5 cellular contexts compared by ENCODE assay signal in genomic region chr3:117348881-117349280, GRCh38.
"Had no signal": no experiment of that assay in that cellular context is flagged by ENCODE, and none has a peak within 500 bp of the region (broad histone marks: within the 10 kb centered on the region; RNA-seq: fewer than 3 reads in every experiment).

No MANE protein-coding gene starts in this region.

- DNase-seq: H9, HCEC 1CT, IMR-90 had no signal

- H3K9me3 Mint-ChIP-seq: GM23338, H9 had no signal

- H2AFZ ChIP-seq: GM23338 had no signal

- ATAC-seq: GM23338, K562 had no signal

- H3K4me3 Mint-ChIP-seq: GM23338, H9 had no signal

- H3K27ac Mint-ChIP-seq: GM23338, H9 had no signal

- H3K4me2 ChIP-seq: GM23338 had no signal

- H3K4me1 Mint-ChIP-seq: GM23338, H9 had no signal

- H3K4me3 ChIP-seq: GM23338, K562 had no signal
